ENCODE assay signal across 8 cellular contexts in the genomic region with DNA sequence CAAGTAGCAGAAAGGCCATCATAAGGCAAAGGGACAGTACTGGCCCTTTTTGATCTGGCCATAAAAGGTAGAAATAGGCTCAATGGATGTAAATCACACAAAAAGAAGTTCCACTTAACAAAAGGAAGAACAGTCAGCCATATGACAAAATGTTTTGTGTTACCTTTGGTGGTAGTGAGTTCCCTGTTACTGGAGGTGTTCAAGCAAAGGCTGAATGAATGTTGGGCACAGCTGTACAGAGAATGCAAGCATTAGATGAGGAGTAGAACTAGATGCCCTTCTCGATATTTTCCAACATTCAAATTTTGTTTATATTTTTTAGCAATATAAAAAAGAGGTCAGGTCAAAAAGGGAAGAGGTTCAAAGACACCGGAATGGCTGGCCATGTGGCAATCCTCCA. TPM values are rescaled to one million over a fixed set of nuclear protein-coding genes. Genes with fewer than 3 reads are reported as not detected.
"Had no signal": no experiment of that assay in that cellular context is flagged by ENCODE, and none has a peak within 500 bp of the region (broad histone marks: within the 10 kb centered on the region; RNA-seq: fewer than 3 reads in every experiment).

No MANE protein-coding gene starts in this region.

- H3K4me3 ChIP-seq: GM12878 had no signal

- ATAC-seq: GM12878 had no signal

- FAIRE-seq: G401.6, GM12878, GM12891, GM12892, GM18507, GM19239 had no signal

- DNase-seq: GDM1, GF-D8 had no signal

RNA-seq across cellular contexts. Expression of a gene that starts 20.0 kb away (rescaled TPM):
- total RNA-seq: GM12878 had no signal
